ENCODE assay signal across 12 cellular contexts in the genomic region with DNA sequence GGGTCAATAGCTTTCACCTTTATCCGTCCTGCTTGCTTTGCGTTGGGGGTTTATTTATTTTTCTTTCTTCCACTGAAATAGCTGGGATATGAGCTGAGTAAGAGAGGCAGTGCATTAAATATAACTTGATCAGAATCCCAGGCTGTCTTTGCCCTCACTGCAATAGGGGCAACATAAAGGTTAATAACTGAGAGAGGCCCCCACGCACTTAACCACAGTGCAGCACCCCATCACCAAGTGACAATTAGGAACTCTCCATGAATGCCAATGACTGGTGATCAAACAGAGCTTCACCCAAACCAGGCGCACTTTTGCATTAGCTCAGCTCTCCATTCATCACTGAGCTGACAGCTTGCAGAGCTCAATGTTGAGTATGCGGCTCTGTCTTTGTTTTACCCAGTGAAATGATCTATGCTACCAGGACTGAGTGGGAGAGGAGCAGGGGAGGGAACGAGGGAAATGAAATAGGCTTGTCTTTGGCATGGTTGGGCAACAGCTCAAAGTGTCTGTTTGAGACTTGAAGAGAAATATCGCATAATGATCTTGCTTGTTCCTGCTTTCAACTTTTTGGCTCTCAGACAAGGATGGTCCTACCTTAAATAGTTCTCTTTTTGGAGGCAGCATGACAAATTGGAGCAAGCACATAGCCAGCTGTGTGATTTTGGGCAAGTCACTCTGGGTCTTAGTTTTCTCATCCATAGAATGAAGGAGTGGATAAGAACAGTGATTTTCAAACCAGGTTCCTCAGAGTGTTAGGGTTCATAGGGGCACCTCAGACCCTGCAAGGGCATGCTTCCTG. TPM values are rescaled to one million over a fixed set of nuclear protein-coding genes. Genes with fewer than 3 reads are reported as not detected.
DNase-seq lines count a peak whose midpoint lies in the region; ATAC-seq lines count a peak whose summit lies in the region.
"Had no signal": no experiment of that assay in that cellular context is flagged by ENCODE, and none has a peak within 500 bp of the region (broad histone marks: within the 10 kb centered on the region; RNA-seq: fewer than 3 reads in every experiment).

No MANE protein-coding gene starts in this region.

- H3K27me3 Mint-ChIP-seq in activated T-cell treated with anti-CD3 and anti-CD28 coated beads, Interleukin-2, amount 50 U/mL, for 72 hours (ENCODE audit: low read depth): peaks cover 68% of the 10 kb centered on the region

- H3K4me3 Mint-ChIP-seq in activated T-cell treated with anti-CD3 and anti-CD28 coated beads, Interleukin-2, amount 50 U/mL, for 72 hours: no peak overlapping the region

- H3K36me3 Mint-ChIP-seq in activated T-cell treated with anti-CD3 and anti-CD28 coated beads, Interleukin-2, amount 50 U/mL, for 72 hours (ENCODE audit: insufficient read depth in 2 of 2): no peaks in the 10 kb centered on the region

- H3K27ac Mint-ChIP-seq in activated T-cell treated with anti-CD3 and anti-CD28 coated beads, Interleukin-2, amount 50 U/mL, for 72 hours: no peak overlapping the region
- H3K27ac Mint-ChIP-seq: activated naive CD4-positive, alpha-beta T cell treated with anti-CD3 and anti-CD28 coated beads, Interleukin-2, amount 50 U/mL, for 72 hours had no signal

- peak overlapping the region; percentile 37 for H3K27ac ChIP-seq in substantia nigra (ENCODE audit: low read depth, low read length, poor library complexity, severe bottlenecking)
- H3K27ac ChIP-seq: transverse colon had no signal

- no peak for ATAC-seq in activated T-cell treated with anti-CD3 and anti-CD28 coated beads, Interleukin-2, amount 50 U/mL, for 72 hours (replicated peaks in 1 of 2)
- ATAC-seq: activated naive CD4-positive, alpha-beta T cell treated with anti-CD3 and anti-CD28 coated beads, Interleukin-2, amount 50 U/mL, for 72 hours had no signal

- H3K9me3 Mint-ChIP-seq in activated T-cell treated with anti-CD3 and anti-CD28 coated beads, Interleukin-2, amount 50 U/mL, for 72 hours: no peaks in the 10 kb centered on the region
- H3K9me3 Mint-ChIP-seq: activated naive CD4-positive, alpha-beta T cell treated with anti-CD3 and anti-CD28 coated beads, Interleukin-2, amount 50 U/mL, for 72 hours had no signal

- DNase-seq in NCI-H345 (lab: John Stamatoyannopoulos, UW) (peak; percentile 11), NCI-H345 treated with DMSO at 0.1 percent for 48 hours (lab: John Stamatoyannopoulos, UW; ENCODE audit: unreplicated experiment) (no peak), NOMO-1 treated with DMSO at 0.1 percent for 48 hours (lab: John Stamatoyannopoulos, UW; ENCODE audit: unreplicated experiment) (peak; percentile 64), head of caudate nucleus (peak in 36 of 42 donors; percentile 12 to 86 (median 59)), substantia nigra (lab: John Stamatoyannopoulos, UW) (peak in 7 of 49 donors; percentile 11 to 40 (median 24)), activated gamma-delta T cell treated with Interleukin-2 at 50 U/mL for 16 hours (no peak)
- DNase-seq in activated T-cell treated with anti-CD3 and anti-CD28 coated beads, Interleukin-2, amount 50 U/mL, for 72 hours: no peak
- DNase-seq in activated T-cell treated with anti-CD3 and anti-CD28 coated beads, Interleukin-2, amount 50 U/mL, for 1 hour: no peak
- DNase-seq: NCI-H2029, RPMI8226, transverse colon had no signal

- no peaks in the 10 kb centered on the region for H3K4me1 Mint-ChIP-seq in activated T-cell treated with anti-CD3 and anti-CD28 coated beads, Interleukin-2, amount 50 U/mL, for 72 hours (ENCODE audit: low read depth)

- intact Hi-C loops in head of caudate nucleus (cut with DNase I): no loop called here

RNA-seq across cellular contexts. Expression of gene GLCE, which starts 14.5 kb away (rescaled TPM):
- total RNA-seq in activated T-cell treated with anti-CD3 and anti-CD28 coated beads, Interleukin-2, amount 50 U/mL, for 72 hours: 1 to 10 TPM; 3.9 to 4.2 TPM

Comparison
In these comparisons a context has a peak if more than half of its experiments do, and no peak if none do; other contexts are left out.
1. DNase-seq: peak in NCI-H345 (single experiment), NOMO-1 treated with DMSO at 0.1 percent for 48 hours (single experiment) and head of caudate nucleus (36 of 42); none in NCI-H345 treated with DMSO at 0.1 percent for 48 hours (single experiment), activated T-cell treated with anti-CD3 and anti-CD28 coated beads, Interleukin-2, amount 50 U/mL, for 72 hours (0 of 2), activated gamma-delta T cell treated with Interleukin-2 at 50 U/mL for 16 hours (single experiment) and activated T-cell treated with anti-CD3 and anti-CD28 coated beads, Interleukin-2, amount 50 U/mL, for 1 hour (single experiment).